1 cellular context compared by ENCODE assay signal in the genomic region with DNA sequence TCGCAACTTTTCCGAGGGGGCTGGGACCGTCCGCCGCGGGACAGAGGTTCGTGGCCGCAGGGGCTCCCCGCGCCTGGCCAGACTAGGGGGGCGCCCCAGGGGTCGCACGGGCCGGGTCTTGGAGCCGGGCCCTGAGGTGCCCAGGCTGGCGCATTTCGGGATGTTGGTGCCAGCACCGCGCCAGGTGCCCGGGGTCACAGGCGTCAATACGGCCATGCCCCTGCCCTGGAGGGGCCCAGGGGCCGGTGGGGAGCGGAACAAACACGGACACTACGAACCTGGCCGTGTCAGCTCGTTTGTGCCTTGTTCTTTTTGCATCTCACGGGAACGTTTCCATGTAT.
TF ChIP-seq lines count a peak whose summit lies in the region.

No MANE protein-coding gene starts in this region.

TF ChIP-seq in GM23338, 12 proteins besides CTCF, POLR2A, EP300 and RAD21 (continued from another document):
- TF ChIP-seq, protein P1, sequence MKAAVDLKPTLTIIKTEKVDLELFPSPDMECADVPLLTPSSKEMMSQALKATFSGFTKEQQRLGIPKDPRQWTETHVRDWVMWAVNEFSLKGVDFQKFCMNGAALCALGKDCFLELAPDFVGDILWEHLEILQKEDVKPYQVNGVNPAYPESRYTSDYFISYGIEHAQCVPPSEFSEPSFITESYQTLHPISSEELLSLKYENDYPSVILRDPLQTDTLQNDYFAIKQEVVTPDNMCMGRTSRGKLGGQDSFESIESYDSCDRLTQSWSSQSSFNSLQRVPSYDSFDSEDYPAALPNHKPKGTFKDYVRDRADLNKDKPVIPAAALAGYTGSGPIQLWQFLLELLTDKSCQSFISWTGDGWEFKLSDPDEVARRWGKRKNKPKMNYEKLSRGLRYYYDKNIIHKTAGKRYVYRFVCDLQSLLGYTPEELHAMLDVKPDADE (IDR thresholded peaks at IDR 0.05) = no peak
